ENCODE assay signal across 13 cellular contexts in genomic region chr11:120842195-120842594, GRCh38.
A peak's percentile ranks its signal among the peaks of the same experiment; 100 is the strongest.
DNase-seq lines count a peak whose midpoint lies in the region; ATAC-seq, FAIRE-seq and TF ChIP-seq lines count a peak whose summit lies in the region.
"Had no signal": no experiment of that assay in that cellular context is flagged by ENCODE, and none has a peak within 500 bp of the region (broad histone marks: within the 10 kb centered on the region; RNA-seq: fewer than 3 reads in every experiment).

No MANE protein-coding gene starts in this region.

- no peak overlapping the region for H3K9ac ChIP-seq in K562 (ENCODE audit: insufficient read depth in 1 of 2, low read depth in 2 of 2, low read length in 2 of 2)
- no peak overlapping the region for H3K9ac ChIP-seq in HepG2 (ENCODE audit: insufficient read depth, low read depth, low read length)
- H3K9ac ChIP-seq in mesendoderm (ENCODE audit: low read length), result no peak overlapping the region

- H3K4me1 ChIP-seq in A673 (ENCODE audit: insufficient read depth, low read length, poor library complexity, severe bottlenecking) (no peaks in the 10 kb centered on the region), K562 (replicated peaks in 1 of 2; ENCODE audit: control insufficient read depth in 2 of 2, insufficient read depth in 2 of 2, low read length in 2 of 2) (no peaks in the 10 kb centered on the region), HepG2 (ENCODE audit: insufficient read depth, low read length) (peaks cover 37% of the 10 kb centered on the region), mesendoderm (ENCODE audit: control insufficient read depth, low read depth, low read length) (no peaks in the 10 kb centered on the region)
- H3K4me1 ChIP-seq: A549, Caco-2 had no signal

- no peaks in the 10 kb centered on the region for H3K79me1 ChIP-seq in mesendoderm (ENCODE audit: low read length)

- DNase-seq in A673 (ENCODE audit: low spot score) (peak; percentile 7), Daoy (ENCODE audit: low read depth) (peak; percentile 11), K562 (ENCODE audit: extremely low read depth in 1 of 4, low spot score in 3 of 4) (peak in 3 of 4 experiments; percentile 2 to 36 (median 28)), HepG2 (ENCODE audit: low spot score) (no peak), mesendoderm (no peak)
- DNase-seq in effector CD8-positive, alpha-beta T cell (lab: John Stamatoyannopoulos, UW), result no peak
- DNase-seq: Caco-2; CD8-positive, alpha-beta T cell; DND-41; HCEC 1CT; KBM-7 had no signal

- H3K4me3 ChIP-seq in A673 (ENCODE audit: low read depth, low read length, poor library complexity, severe bottlenecking), result no peak overlapping the region
- no peak overlapping the region for H3K4me3 ChIP-seq in K562
- H3K4me3 ChIP-seq in HepG2 (replicated peaks in 1 of 3; ENCODE audit: insufficient read depth in 1 of 3, low read depth in 2 of 3, low read length in 3 of 3), result no peak overlapping the region
- no peak overlapping the region for H3K4me3 ChIP-seq in mesendoderm (ENCODE audit: low read length)
- H3K4me3 ChIP-seq: A549 had no signal

- no peaks in the 10 kb centered on the region for H3K27me3 ChIP-seq in A673 (replicated peaks; ENCODE audit: insufficient read depth, low read depth, low read length, poor library complexity)
- H3K27me3 ChIP-seq in K562 (ENCODE audit: control insufficient read depth in 2 of 2, insufficient read depth in 2 of 2, low read length in 2 of 2), result peaks cover 0 to under 1% of the 10 kb centered on the region in 2 experiments; a peak in 2 of 5 replicates
- H3K27me3 ChIP-seq in HepG2 (ENCODE audit: control insufficient read depth in 1 of 2, insufficient read depth in 2 of 2, low read length in 2 of 2), result no peaks in the 10 kb centered on the region
- H3K27me3 ChIP-seq in mesendoderm (ENCODE audit: insufficient read depth, low read length, poor library complexity), result no peaks in the 10 kb centered on the region

- no peak for TF ChIP-seq CTCF in A673 (conservative IDR thresholded peaks at IDR 0.05; ENCODE audit: low read depth, low read length)
- no peak for TF ChIP-seq CTCF in K562 (IDR thresholded peaks at IDR 0.05 in 2 of 3, conservative IDR thresholded peaks at IDR 0.05 in 1 of 3; ENCODE audit: insufficient read depth in 2 of 3, low read depth in 1 of 3, low read length in 3 of 3)
- TF ChIP-seq CTCF in HepG2 (CRISPR knock-in tag; IDR thresholded peaks at IDR 0.05), result no peak

- H4K20me1 ChIP-seq in K562 (replicated peaks; ENCODE audit: control insufficient read depth, insufficient read depth, low read length), result no peaks in the 10 kb centered on the region; the same call in 1 of the 2 replicates
- no peaks in the 10 kb centered on the region for H4K20me1 ChIP-seq in HepG2 (ENCODE audit: insufficient read depth, low read length)

- 0% methylated on average over 1 of the region's 1 CpG for WGBS in K562 (ENCODE audit: insufficient coverage, low coverage, missing lambda C conversion rate)
- WGBS in HepG2 (ENCODE audit: low lambda C conversion rate), result 75% methylated on average over 1 of the region's 1 CpG
- WGBS in mesendoderm (ENCODE audit: extremely low coverage, insufficient coverage, low lambda C conversion rate), result no CpG with 5 or more reads among the region's 1 CpG

- H3K36me3 ChIP-seq in A673 (ENCODE audit: insufficient read depth, low read length, poor library complexity, severe bottlenecking), result no peaks in the 10 kb centered on the region
- no peaks in the 10 kb centered on the region for H3K36me3 ChIP-seq in K562 (ENCODE audit: control insufficient read depth, insufficient read depth, low read length)
- H3K36me3 ChIP-seq in HepG2 (replicated peaks in 1 of 2; ENCODE audit: control insufficient read depth in 1 of 2, insufficient read depth in 2 of 2, low read length in 2 of 2), result no peaks in the 10 kb centered on the region
- no peaks in the 10 kb centered on the region for H3K36me3 ChIP-seq in mesendoderm (ENCODE audit: control insufficient read depth, insufficient read depth, low read length)

- FAIRE-seq in K562 (lab: Jason Lieb, UNC) (no peak), HepG2 (lab: Jason Lieb, UNC) (no peak)
- FAIRE-seq: A549 had no signal

- H3K18ac ChIP-seq in mesendoderm (ENCODE audit: low read length), result no peak overlapping the region

- H2BK15ac ChIP-seq in mesendoderm (replicated peaks; ENCODE audit: low read depth), result no peak overlapping the region

- BruUV-seq in A673 (replicated peaks; lab: Mats Ljungman, UMichigan), result no TSS peak
- BruUV-seq in K562 (replicated peaks; lab: Mats Ljungman, UMichigan), result no TSS peak
- BruUV-seq in HepG2 (replicated peaks; lab: Mats Ljungman, UMichigan), result no TSS peak

- in situ Hi-C loops in K562 (cut with MboI), result no loop called here
- in situ Hi-C loops in HepG2 (cut with HindIII; ENCODE audit: extremely low pct_ligation_motif_present, low pct_unique_long_range_greater_than_20kb), result no loop called here

- H3K27ac ChIP-seq in A673 (ENCODE audit: low read depth, low read length, poor library complexity, severe bottlenecking) (no peak overlapping the region), K562 (ENCODE audit: extremely low read depth, low read depth, low read length) (no peak overlapping the region), HepG2 (ENCODE audit: extremely low read length, insufficient read depth, low read length) (no peak overlapping the region), mesendoderm (ENCODE audit: low read depth, low read length) (no peak overlapping the region)
- H3K27ac ChIP-seq: A549 had no signal

- H3K9me1 ChIP-seq in K562 (ENCODE audit: control insufficient read depth, insufficient read depth, low read length), result no peaks in the 10 kb centered on the region

- no peak overlapping the region for H3K56ac ChIP-seq in mesendoderm (ENCODE audit: low read length)

- no peak overlapping the region for H4K8ac ChIP-seq in mesendoderm (ENCODE audit: low read depth, low read length)

- H2AFZ ChIP-seq in K562 (ENCODE audit: low read depth, low read length) (no peak overlapping the region), HepG2 (ENCODE audit: low read length) (no peak overlapping the region)

- H3K79me2 ChIP-seq in K562 (ENCODE audit: control insufficient read depth, insufficient read depth, low read length) (no peaks in the 10 kb centered on the region), HepG2 (ENCODE audit: insufficient read depth, low read length) (no peaks in the 10 kb centered on the region), mesendoderm (ENCODE audit: control insufficient read depth, insufficient read depth, low read length) (no peaks in the 10 kb centered on the region)

- H2BK120ac ChIP-seq in mesendoderm (ENCODE audit: low read depth, low read length), result no peak overlapping the region

- ATAC-seq in K562 (peak; percentile 44; the same call in 2 of the 3 replicates), HepG2 (no peak)
- ATAC-seq: A549; CD8-positive, alpha-beta T cell had no signal

- no peak overlapping the region for H3K4ac ChIP-seq in mesendoderm (ENCODE audit: low read depth, low read length)

- no peak overlapping the region for H3K23ac ChIP-seq in mesendoderm (ENCODE audit: low read length)

- CTCF ChIA-PET in A673 (lab: Charles Lee) (no interaction called here), K562 (lab: Yijun Ruan, JAX; ENCODE audit: low intra/inter-chr PET ratio) (no interaction called here), HepG2 (lab: Yijun Ruan, JAX; ENCODE audit: low intra/inter-chr PET ratio, low total read pairs) (no interaction called here)

- intact Hi-C loops in A673 (cut with micrococcal nuclease; ENCODE audit: unreplicated experiment), result no loop called here
- intact Hi-C loops in K562 (cut with micrococcal nuclease), result no loop called here
- intact Hi-C loops in HepG2 (cut with micrococcal nuclease; ENCODE audit: unreplicated experiment), result no loop called here

- H4K5ac ChIP-seq in mesendoderm (ENCODE audit: low read length), result no peak overlapping the region

- no peak overlapping the region for H2AK5ac ChIP-seq in mesendoderm (ENCODE audit: low read length)

- H3K4me2 ChIP-seq in K562 (ENCODE audit: insufficient read depth, low read length) (no peak overlapping the region), HepG2 (ENCODE audit: low read depth, low read length) (no peak overlapping the region), mesendoderm (ENCODE audit: low read length) (no peak overlapping the region)
- H3K4me2 ChIP-seq: A549 had no signal

- H3K9me3 ChIP-seq in A673 (ENCODE audit: low read depth, low read length, poor library complexity, severe bottlenecking) (no peaks in the 10 kb centered on the region), K562 (replicated peaks; ENCODE audit: control insufficient read depth, insufficient read depth, low read depth, low read length) (no peaks in the 10 kb centered on the region), HepG2 (ENCODE audit: low read length) (no peaks in the 10 kb centered on the region)
- H3K9me3 ChIP-seq: A549, Caco-2 had no signal

- POLR2A ChIA-PET in A673 (lab: Charles Lee; ENCODE audit: low non-redundant PET), result no interaction called here
- POLR2A ChIA-PET in K562 (lab: Yijun Ruan, JAX), result interaction anchor here (1.8 kb wide), 1 partner anchor 18 kb away, joined by 7 read pairs; no protein-coding TSS in a partner anchor
- POLR2A ChIA-PET in HepG2 (lab: Yijun Ruan, JAX), result no interaction called here

- TF ChIP-seq POLR2A in K562 (conservative IDR thresholded peaks at IDR 0.05) (no peak), HepG2 (IDR thresholded peaks at IDR 0.05; ENCODE audit: insufficient read depth in 1 of 2, low read depth in 2 of 2, low read length in 2 of 2) (no peak)

- TF ChIP-seq EP300 in Ishikawa (IDR thresholded peaks at IDR 0.05; ENCODE audit: borderline replicate concordance) (no peak), K562 (IDR thresholded peaks at IDR 0.05; ENCODE audit: low read length) (no peak), HepG2 (IDR thresholded peaks at IDR 0.05; ENCODE audit: low read depth in 2 of 2, low read length in 2 of 2) (no peak), HepG2 (CRISPR knock-in tag; IDR thresholded peaks at IDR 0.05; ENCODE audit: borderline replicate concordance) (no peak)

- TF ChIP-seq RAD21 in Ishikawa (IDR thresholded peaks at IDR 0.05; ENCODE audit: low read depth) (no peak), K562 (CRISPR knock-in tag; conservative IDR thresholded peaks at IDR 0.05 in 1 of 2, IDR thresholded peaks at IDR 0.05 in 1 of 2) (no peak), HepG2 (CRISPR knock-in tag; IDR thresholded peaks at IDR 0.05) (no peak)

- no peak overlapping the region for H2BK5ac ChIP-seq in mesendoderm (ENCODE audit: low read length)

TF ChIP-seq in HepG2, 621 proteins besides CTCF, POLR2A, EP300 and RAD21 (continues in another document):
- no peak for TF ChIP-seq SYNCRIP (IDR thresholded peaks at IDR 0.05; ENCODE audit: insufficient read depth, low read depth, low read length)
- no peak for TF ChIP-seq PRPF4 (IDR thresholded peaks at IDR 0.05; ENCODE audit: low read depth, low read length, poor library complexity, severe bottlenecking)
- TF ChIP-seq, protein P1, sequence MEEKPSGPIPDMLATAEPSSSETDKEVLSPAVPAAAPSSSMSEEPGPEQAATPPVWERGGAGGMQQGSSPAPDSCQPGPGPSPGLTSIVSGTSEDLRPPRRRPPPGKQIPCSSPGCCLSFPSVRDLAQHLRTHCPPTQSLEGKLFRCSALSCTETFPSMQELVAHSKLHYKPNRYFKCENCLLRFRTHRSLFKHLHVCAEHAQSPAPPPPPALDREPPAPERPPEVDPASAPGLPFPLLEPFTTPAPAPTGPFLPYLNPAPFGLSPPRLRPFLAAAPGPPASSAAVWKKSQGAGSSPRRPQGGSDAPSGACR (CRISPR knock-in tag; IDR thresholded peaks at IDR 0.05), result no peak
- TF ChIP-seq KLF13 (CRISPR knock-in tag; IDR thresholded peaks at IDR 0.05), result no peak

Comparison
In these comparisons a context has a peak if more than half of its experiments do, and no peak if none do; other contexts are left out.
1. DNase-seq: peak in A673 (single experiment), Daoy (single experiment) and K562 (3 of 4); none in HepG2 (single experiment), mesendoderm (single experiment) and effector CD8-positive, alpha-beta T cell (single experiment).